In the genomic region with DNA sequence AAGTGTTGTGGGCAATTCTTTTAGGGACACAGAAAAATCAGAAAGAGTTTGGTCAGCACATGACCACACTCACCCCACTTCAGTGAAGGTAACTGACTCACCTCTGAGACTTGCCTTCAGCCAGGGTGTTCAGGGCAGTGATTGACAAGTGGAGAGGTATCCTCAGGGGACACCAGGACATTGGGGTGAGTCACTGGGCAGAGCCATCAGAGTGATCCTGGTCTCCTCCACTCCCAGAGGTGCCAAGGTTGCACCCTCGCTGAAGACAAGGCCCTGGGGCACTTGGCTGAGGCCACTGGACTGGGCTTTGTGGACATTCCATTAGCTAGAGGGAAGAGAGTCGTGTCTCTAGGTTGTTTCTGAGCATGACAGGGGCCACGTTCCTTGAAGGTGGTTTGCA, we compare ENCODE assay signal across 27 cellular contexts.
"Had no signal": no experiment of that assay in that cellular context is flagged by ENCODE, and none has a peak within 500 bp of the region (broad histone marks: within the 10 kb centered on the region; RNA-seq: fewer than 3 reads in every experiment).

No MANE protein-coding gene starts in this region.

- H3K4me3 ChIP-seq: heart right ventricle, left ventricle myocardium inferior, lung, pancreas, prostate gland, skin epidermis, spleen, suprapubic skin, thoracic aorta, tibial artery, vagina had no signal

- H3K36me3 ChIP-seq: heart right ventricle, left ventricle myocardium inferior, pancreas, prostate gland, spleen, suprapubic skin, thoracic aorta, tibial artery, vagina had no signal

- H3K4me3 Mint-ChIP-seq: memory B cell; naive thymus-derived CD8-positive, alpha-beta T cell; nephron; neural crest cell; stimulated activated effector memory CD8-positive, alpha-beta T cell treated with anti-CD3 and anti-CD28 coated beads, Interleukin-12 subunit alpha, Interleukin-12 subunit beta, amount 100 ng/mL, for 72 hours; stimulated activated naive CD8-positive, alpha-beta T cell treated with anti-CD3 and anti-CD28 coated beads, Interleukin-15, Interleukin-2, amounts not matched to agents 100 ng/mL and 50 ng/mL, for 24 hours; type B pancreatic cell had no signal

- DNase-seq: heart right ventricle; hippocampal formation; kidney glomerular epithelial cell; left colon; left ventricle myocardium inferior; naive thymus-derived CD8-positive, alpha-beta T cell; nucleus accumbens; pancreas; retina; right cardiac atrium; spleen; stimulated activated CD4-positive, alpha-beta T cell treated with anti-CD3 and anti-CD28 coated beads, Interleukin-4, amount 100 ng/mL, for 24 hours; stimulated activated naive CD4-positive, alpha-beta T cell; tibial artery had no signal

- ATAC-seq: left colon; naive thymus-derived CD8-positive, alpha-beta T cell; sciatic nerve; stimulated activated effector memory CD8-positive, alpha-beta T cell treated with anti-CD3 and anti-CD28 coated beads, Interleukin-12 subunit alpha, Interleukin-12 subunit beta, amount 100 ng/mL, for 72 hours had no signal

- H3K4me1 Mint-ChIP-seq: neural crest cell had no signal

- H3K27me3 ChIP-seq: heart right ventricle, pancreas, spleen, suprapubic skin, tibial artery, vagina had no signal

- H3K4me1 ChIP-seq: pancreas, suprapubic skin, tibial artery had no signal

- H3K27ac Mint-ChIP-seq: memory B cell; naive thymus-derived CD8-positive, alpha-beta T cell; nephron; stimulated activated effector memory CD8-positive, alpha-beta T cell treated with anti-CD3 and anti-CD28 coated beads, Interleukin-12 subunit alpha, Interleukin-12 subunit beta, amount 100 ng/mL, for 72 hours; stimulated activated naive CD8-positive, alpha-beta T cell treated with anti-CD3 and anti-CD28 coated beads, Interleukin-15, Interleukin-2, amounts not matched to agents 100 ng/mL and 50 ng/mL, for 24 hours; type B pancreatic cell had no signal

- H3K9me3 Mint-ChIP-seq: memory B cell; neural crest cell; stimulated activated effector memory CD8-positive, alpha-beta T cell treated with anti-CD3 and anti-CD28 coated beads, Interleukin-12 subunit alpha, Interleukin-12 subunit beta, amount 100 ng/mL, for 72 hours; stimulated activated naive CD8-positive, alpha-beta T cell treated with anti-CD3 and anti-CD28 coated beads, Interleukin-15, Interleukin-2, amounts not matched to agents 100 ng/mL and 50 ng/mL, for 24 hours had no signal

- H3K27ac ChIP-seq: pancreas, prostate gland, skin epidermis, spleen, suprapubic skin, thoracic aorta, tibial artery, vagina had no signal

- H3K36me3 Mint-ChIP-seq: memory B cell; stimulated activated effector memory CD8-positive, alpha-beta T cell treated with anti-CD3 and anti-CD28 coated beads, Interleukin-12 subunit alpha, Interleukin-12 subunit beta, amount 100 ng/mL, for 72 hours; type B pancreatic cell had no signal

- H3K9me3 ChIP-seq: pancreas, prostate gland, suprapubic skin, thoracic aorta, tibial artery, vagina had no signal

- H3K27me3 Mint-ChIP-seq: memory B cell; stimulated activated naive CD8-positive, alpha-beta T cell treated with anti-CD3 and anti-CD28 coated beads, Interleukin-15, Interleukin-2, amounts not matched to agents 100 ng/mL and 50 ng/mL, for 24 hours had no signal
